ENCODE assay signal across 32 cellular contexts in genomic region chr1:201612645-201613044, GRCh38.
"Had no signal": no experiment of that assay in that cellular context is flagged by ENCODE, and none has a peak within 500 bp of the region (broad histone marks: within the 10 kb centered on the region; RNA-seq: fewer than 3 reads in every experiment).

No MANE protein-coding gene starts in this region.

- H3K27ac ChIP-seq: adrenal gland, body of pancreas, esophagus muscularis mucosa, foreskin keratinocyte, gastrocnemius medialis, heart right ventricle, VCaP had no signal

- H3K4me3 ChIP-seq: adrenal gland, body of pancreas, esophagus muscularis mucosa, gastrocnemius medialis, heart right ventricle had no signal

- H3K36me3 ChIP-seq: adrenal gland, esophagus muscularis mucosa, gastrocnemius medialis had no signal

- H3K27me3 ChIP-seq: adrenal gland, body of pancreas, esophagus muscularis mucosa, gastrocnemius medialis, heart right ventricle had no signal

- H3K9me3 ChIP-seq: adrenal gland, body of pancreas, esophagus muscularis mucosa, gastrocnemius medialis, heart right ventricle had no signal

- ATAC-seq: activated CD4-positive, CD25-positive, alpha-beta regulatory T cell treated with anti-CD3 and anti-CD28 coated beads, Interleukin-2, amount 50 U/mL, for 24 hours; activated CD8-positive, alpha-beta T cell treated with anti-CD3 and anti-CD28 coated beads for 36 hours; activated naive CD8-positive, alpha-beta T cell treated with anti-CD3 and anti-CD28 coated beads, Interleukin-2, amount 50 U/mL, for 24 hours; body of pancreas; effector memory CD8-positive, alpha-beta T cell; foreskin keratinocyte; gastrocnemius medialis; heart right ventricle; T-helper 17 cell had no signal

- DNase-seq: activated B cell treated with CpG ODN at 0.5 μM for 24 hours; activated CD4-positive, alpha-beta T cell treated with anti-CD3 and anti-CD28 coated beads for 48 hours; activated CD4-positive, alpha-beta T cell treated with anti-CD3 and anti-CD28 coated beads, Interleukin-2, amount 50 U/mL, for 1 hour; activated CD4-positive, alpha-beta T cell treated with anti-CD3 and anti-CD28 coated beads, Interleukin-2, amount 50 U/mL, for 48 hours; activated CD8-positive, alpha-beta memory T cell treated with anti-CD3 and anti-CD28 coated beads for 24 hours; activated CD8-positive, alpha-beta T cell treated with anti-CD3 and anti-CD28 coated beads for 36 hours; activated effector memory CD4-positive, alpha-beta T cell treated with anti-CD3 and anti-CD28 coated beads, Interleukin-2, amount 50 U/mL, for 16 hours; activated naive CD4-positive, alpha-beta T cell treated with anti-CD3 and anti-CD28 coated beads for 36 hours; activated naive CD8-positive, alpha-beta T cell treated with anti-CD3 and anti-CD28 coated beads for 36 hours; activated naive CD8-positive, alpha-beta T cell treated with anti-CD3 and anti-CD28 coated beads, Interleukin-2, amount 50 U/mL, for 24 hours; activated T-cell treated with anti-CD3 and anti-CD28 coated beads, Interleukin-2, amount 50 U/mL, for 48 hours; adrenal gland; amygdala; aorta; body of pancreas; caudate nucleus; cortex of kidney; dermis blood vessel endothelial cell; effector CD4-positive, alpha-beta T cell; effector memory CD8-positive, alpha-beta T cell; erythroblast; foreskin keratinocyte; gastrocnemius medialis; glutamatergic neuron; heart right ventricle; T-helper 1 cell; T-helper 17 cell; T1000 had no signal

- H3K4me1 ChIP-seq: adrenal gland, body of pancreas, foreskin keratinocyte had no signal

- FAIRE-seq: colon had no signal
